1 cellular context compared by ENCODE assay signal in genomic region chr11:1571760-1572199, GRCh38.
TF ChIP-seq lines count a peak whose summit lies in the region.

No MANE protein-coding gene starts in this region.

TF ChIP-seq in GM23338, 12 proteins besides CTCF, POLR2A, EP300 and RAD21 (continued from another document):
- no peak for TF ChIP-seq ZNF462 (CRISPR knock-in tag; IDR thresholded peaks at IDR 0.05)
- TF ChIP-seq POLR2AphosphoS5 (IDR thresholded peaks at IDR 0.05; ENCODE audit: low read depth), result no peak
- TF ChIP-seq EZH2 (IDR thresholded peaks at IDR 0.05; ENCODE audit: low read depth, unreplicated experiment), result no peak
- no peak for TF ChIP-seq EZH2phosphoT487 (IDR thresholded peaks at IDR 0.05; ENCODE audit: unreplicated experiment)
- TF ChIP-seq ZNF331 (CRISPR knock-in tag; IDR thresholded peaks at IDR 0.05; ENCODE audit: low read depth), result no peak
TF ChIP-seq in GM23338: peak in this region for 0.
